In genomic region chr9:123278361-123278760, GRCh38 we compare ENCODE assay signal across 33 cellular contexts.
"Had no signal": no experiment of that assay in that cellular context is flagged by ENCODE, and none has a peak within 500 bp of the region (broad histone marks: within the 10 kb centered on the region; RNA-seq: fewer than 3 reads in every experiment).

No MANE protein-coding gene starts in this region.

- H3K9me3 Mint-ChIP-seq: activated naive CD4-positive, alpha-beta T cell treated with anti-CD3 and anti-CD28 coated beads, Interleukin-2, amount 10 ng/mL, durations not matched to agents 7 days and 5 days; T-helper 1 cell treated with Interleukin-12 subunit alpha and Interleukin-12 subunit beta and Interleukin-4 antibody, amounts not matched to agents 30 μg/mL and 1 μg/mL, for 36 hours had no signal

- H3K4me1 ChIP-seq: adrenal gland, Peyer's patch, SJSA1 had no signal

- H3K27ac ChIP-seq: adrenal gland, Peyer's patch, SJSA1 had no signal

- H3K36me3 Mint-ChIP-seq: activated CD8-positive, alpha-beta memory T cell treated with anti-CD3 and anti-CD28 coated beads, Interleukin-2, amount 10 ng/mL, durations not matched to agents 7 days and 5 days; activated naive CD4-positive, alpha-beta T cell treated with anti-CD3 and anti-CD28 coated beads, Interleukin-2, amount 10 ng/mL, durations not matched to agents 7 days and 5 days; brain had no signal

- H3K9ac ChIP-seq: SK-N-SH had no signal

- H3K4me2 ChIP-seq: SK-N-SH had no signal

- ATAC-seq: activated CD8-positive, alpha-beta memory T cell treated with anti-CD3 and anti-CD28 coated beads, Interleukin-2, amount 10 ng/mL, durations not matched to agents 7 days and 5 days; K562; PC-3 had no signal

- H3K4me3 ChIP-seq: adrenal gland, K562, Peyer's patch, SJSA1 had no signal

- H3K4me3 Mint-ChIP-seq: activated CD4-positive, alpha-beta T cell treated with anti-CD3 and anti-CD28 coated beads, Interleukin-2, amount 10 ng/mL, durations not matched to agents 24 days and 14 days; activated CD8-positive, alpha-beta memory T cell treated with anti-CD3 and anti-CD28 coated beads, Interleukin-2, amount 10 ng/mL, durations not matched to agents 7 days and 5 days; activated naive CD4-positive, alpha-beta T cell treated with anti-CD3 and anti-CD28 coated beads, Interleukin-2, amount 10 ng/mL, durations not matched to agents 7 days and 5 days; activated naive CD8-positive, alpha-beta T cell; activated T-cell treated with anti-CD3 and anti-CD28 coated beads, Interleukin-2, amount 50 U/mL, for 24 hours; activated T-helper 1 cell treated with anti-CD3 and anti-CD28 coated beads, Interleukin-12 subunit alpha, Interleukin-12 subunit beta, Interleukin-2, Interleukin-4 antibody, amounts not matched to agents 30 ng/mL and 10 ng/mL and 1 ng/mL, durations not matched to agents 14 hours and 24 hours and 36 hours; brain; T-helper 1 cell treated with Interleukin-12 subunit alpha and Interleukin-12 subunit beta and Interleukin-4 antibody, amounts not matched to agents 30 μg/mL and 1 μg/mL, for 36 hours; T-helper 2 cell treated with Interferon-gamma antibody and Interleukin-4, amounts not matched to agents 5 μg/mL and 100 μg/mL, for 36 hours had no signal

- H3K27ac Mint-ChIP-seq: activated CD4-positive, alpha-beta T cell treated with anti-CD3 and anti-CD28 coated beads, Interleukin-2, amount 10 ng/mL, durations not matched to agents 24 days and 14 days; activated CD8-positive, alpha-beta memory T cell treated with anti-CD3 and anti-CD28 coated beads, Interleukin-2, amount 10 ng/mL, durations not matched to agents 7 days and 5 days; activated naive CD4-positive, alpha-beta T cell treated with anti-CD3 and anti-CD28 coated beads, Interleukin-2, amount 10 ng/mL, durations not matched to agents 7 days and 5 days; activated T-cell treated with anti-CD3 and anti-CD28 coated beads, Interleukin-2, amount 50 U/mL, for 24 hours; activated T-helper 1 cell treated with anti-CD3 and anti-CD28 coated beads, Interleukin-12 subunit alpha, Interleukin-12 subunit beta, Interleukin-2, Interleukin-4 antibody, amounts not matched to agents 30 ng/mL and 10 ng/mL and 1 ng/mL, durations not matched to agents 14 hours and 24 hours and 36 hours; brain; T-helper 1 cell treated with Interleukin-12 subunit alpha and Interleukin-12 subunit beta and Interleukin-4 antibody, amounts not matched to agents 30 μg/mL and 1 μg/mL, for 36 hours; T-helper 2 cell treated with Interferon-gamma antibody and Interleukin-4, amounts not matched to agents 5 μg/mL and 100 μg/mL, for 36 hours had no signal

- H3K36me3 ChIP-seq: adrenal gland, Peyer's patch, SJSA1 had no signal

- H3K4me1 Mint-ChIP-seq: brain had no signal

- DNase-seq: activated CD4-positive, alpha-beta T cell treated with anti-CD3 and anti-CD28 coated beads, Interleukin-2, amount 10 ng/mL, durations not matched to agents 24 days and 14 days; activated CD4-positive, alpha-beta T cell treated with anti-CD3 and anti-CD28 coated beads, Interleukin-2, amount 50 U/mL, for 4 hours; activated CD8-positive, alpha-beta memory T cell treated with anti-CD3 and anti-CD28 coated beads, Interleukin-2, amount 10 ng/mL, durations not matched to agents 7 days and 5 days; activated effector memory CD4-positive, alpha-beta T cell treated with Interleukin-2 at 50 U/mL for 16 hours; activated naive CD4-positive, alpha-beta T cell treated with anti-CD3 and anti-CD28 coated beads, Interleukin-2, amount 10 ng/mL, durations not matched to agents 7 days and 5 days; activated T-cell treated with anti-CD3 and anti-CD28 coated beads, Interleukin-2, amount 50 U/mL, for 24 hours; adrenal gland; anterior cingulate cortex; caudate nucleus; cerebellar nuclear complex; Karpas-422; NCI-H1105 treated with DMSO at 0.1 percent for 48 hours; NCI-H1436; NCI-H1694; NCI-H1930; NCI-H2081 treated with DMSO at 0.1 percent for 48 hours; NCI-H226; NCI-H446 treated with DMSO at 0.1 percent for 48 hours; NCI-H524; NCI-H69; NK-92 treated with Interleukin-12 subunit alpha and Interleukin-12 subunit beta, amount 100 ng/mL, for 24 hours; PC-3; Peyer's patch; RPMI8226; SHP77 treated with DMSO at 0.1 percent for 48 hours; SK-N-SH had no signal

- H3K27me3 ChIP-seq: adrenal gland, Peyer's patch, SJSA1 had no signal

- H3K27me3 Mint-ChIP-seq: activated naive CD8-positive, alpha-beta T cell; activated T-cell treated with anti-CD3 and anti-CD28 coated beads, Interleukin-2, amount 50 U/mL, for 24 hours had no signal
